Comparison of ENCODE assay signal across 9 cellular contexts in the genomic region with DNA sequence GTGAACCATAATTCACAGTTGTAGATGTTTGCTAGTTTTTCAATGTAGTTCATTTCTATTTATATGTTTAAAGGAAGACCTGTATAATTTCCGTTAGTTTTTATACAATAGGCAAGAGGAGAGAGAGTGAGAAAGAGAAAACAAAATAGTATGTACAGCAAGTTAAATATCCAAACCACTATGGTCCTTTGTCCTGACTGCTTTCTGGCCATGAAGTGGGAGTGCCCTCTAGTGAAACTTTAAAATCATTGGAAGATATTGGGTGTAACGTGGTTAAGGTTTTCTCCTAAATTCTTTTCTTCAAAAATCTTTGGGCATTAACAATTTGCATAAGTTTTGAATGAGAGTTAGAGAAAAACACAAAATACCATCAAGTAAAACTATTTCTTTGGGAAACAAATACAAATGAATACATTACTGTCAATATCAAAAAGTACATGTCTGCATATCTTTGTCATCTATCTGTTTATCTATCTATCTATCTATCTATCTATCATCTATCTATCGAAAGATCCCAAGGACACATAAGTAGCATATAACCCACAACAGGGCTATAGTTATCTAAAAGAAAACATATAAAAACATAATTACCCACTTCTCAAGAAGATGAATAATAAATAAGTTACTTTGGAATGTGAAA.
DNase-seq lines count a peak whose midpoint lies in the region; TF ChIP-seq lines count a peak whose summit lies in the region.
"Had no signal": no experiment of that assay in that cellular context is flagged by ENCODE, and none has a peak within 500 bp of the region (broad histone marks: within the 10 kb centered on the region; RNA-seq: fewer than 3 reads in every experiment).

No MANE protein-coding gene starts in this region.

- 13% methylated on average over 3 of the region's 3 CpGs for WGBS in prostate gland

- no peak overlapping the region for H3K27ac Mint-ChIP-seq in activated naive CD4-positive, alpha-beta T cell treated with anti-CD3 and anti-CD28 coated beads for 36 hours
- H3K27ac Mint-ChIP-seq: activated naive CD8-positive, alpha-beta T cell had no signal

- CTCF ChIA-PET in AG04450 (lab: Charles Lee) (no interaction called here), HEK293 (lab: Yijun Ruan, JAX) (interaction anchor here (0.7 kb wide), 1 partner anchor 211 kb away, joined by 3 read pairs; no protein-coding TSS in a partner anchor)
- CTCF ChIA-PET in activated naive CD4-positive, alpha-beta T cell treated with anti-CD3 and anti-CD28 coated beads for 36 hours (lab: Charles Lee) = no interaction called here

- intact Hi-C loops in prostate gland (cut with DNase I) = no loop called here
- intact Hi-C loops in activated naive CD4-positive, alpha-beta T cell treated with anti-CD3 and anti-CD28 coated beads for 36 hours (cut with micrococcal nuclease) = loop anchor here (1.0 kb wide), 1 partner anchor 549 kb away; no protein-coding TSS in a partner anchor

- H3K27ac ChIP-seq in AG04450 (ENCODE audit: low read depth, low read length) = no peak overlapping the region
- no peak overlapping the region for H3K27ac ChIP-seq in HEK293 (ENCODE audit: extremely low read depth, low read depth, low read length)
- H3K27ac ChIP-seq in prostate gland = no peak overlapping the region

- H3K4me3 ChIP-seq in AG04450 (ENCODE audit: low read depth, low read length) (no peak overlapping the region), HEK293 (ENCODE audit: low read depth, low read length) (no peak overlapping the region), epithelial cell of esophagus (ENCODE audit: low read length) (no peak overlapping the region), prostate gland (no peak overlapping the region)

- H3K9me3 ChIP-seq in AG04450 (ENCODE audit: control insufficient read depth, insufficient read depth, low read length) (peaks cover 7% of the 10 kb centered on the region), HEK293 (ENCODE audit: control insufficient read depth, insufficient read depth, low read depth, low read length) (no peaks in the 10 kb centered on the region), prostate gland (no peaks in the 10 kb centered on the region)

- TF ChIP-seq CTCF in AG04450 (IDR thresholded peaks at IDR 0.05; ENCODE audit: low read depth, low read length) (0 out of 2 replicates have a peak, but pooled peaks have one; percentile 19), HEK293 (tag by site-specific recombination; IDR thresholded peaks at IDR 0.05) (no peak), epithelial cell of esophagus (IDR thresholded peaks at IDR 0.05; ENCODE audit: insufficient read depth, low read depth, low read length, missing control alignments) (peak; percentile 85), prostate gland (IDR thresholded peaks at IDR 0.05) (peak; percentile 18 to 70 (median 40))

- H3K27me3 Mint-ChIP-seq in activated naive CD4-positive, alpha-beta T cell treated with anti-CD3 and anti-CD28 coated beads for 36 hours (ENCODE audit: low read depth) = peaks cover 7% of the 10 kb centered on the region

- no peak overlapping the region for H3K4me3 Mint-ChIP-seq in activated naive CD4-positive, alpha-beta T cell treated with anti-CD3 and anti-CD28 coated beads for 36 hours
- H3K4me3 Mint-ChIP-seq: activated naive CD8-positive, alpha-beta T cell had no signal

- H3K36me3 Mint-ChIP-seq in activated naive CD4-positive, alpha-beta T cell treated with anti-CD3 and anti-CD28 coated beads for 36 hours (ENCODE audit: low read depth) = no peaks in the 10 kb centered on the region
- H3K36me3 Mint-ChIP-seq: activated naive CD8-positive, alpha-beta T cell had no signal

- POLR2A ChIA-PET in AG04450 (lab: Yijun Ruan, JAX) = no interaction called here
- POLR2A ChIA-PET in HEK293 (lab: Yijun Ruan, JAX) = no interaction called here

- no peaks in the 10 kb centered on the region for H3K9me3 Mint-ChIP-seq in activated naive CD4-positive, alpha-beta T cell treated with anti-CD3 and anti-CD28 coated beads for 36 hours

- TF ChIP-seq POLR2A in prostate gland (IDR thresholded peaks at IDR 0.05) = no peak

- no peaks in the 10 kb centered on the region for H3K4me1 Mint-ChIP-seq in activated naive CD4-positive, alpha-beta T cell treated with anti-CD3 and anti-CD28 coated beads for 36 hours (ENCODE audit: low read depth)

- no peaks in the 10 kb centered on the region for H3K27me3 ChIP-seq in AG04450 (ENCODE audit: control insufficient read depth, insufficient read depth, low read length)
- no peaks in the 10 kb centered on the region for H3K27me3 ChIP-seq in prostate gland (replicated peaks; ENCODE audit: insufficient read depth)

- DNase-seq in AG04450 (ENCODE audit: low read depth, low spot score) = no peak
- peak; percentile 38 for DNase-seq in NCI-H748 treated with DMSO at 0.1 percent for 48 hours (lab: John Stamatoyannopoulos, UW)
- DNase-seq in epithelial cell of esophagus (ENCODE audit: low read depth) = peak; percentile 67
- DNase-seq in prostate gland (ENCODE audit: low spot score) = no peak
- no peak for DNase-seq in NCI-H187 treated with DMSO at 0.1 percent for 48 hours (lab: John Stamatoyannopoulos, UW)
- DNase-seq in activated naive CD4-positive, alpha-beta T cell treated with anti-CD3 and anti-CD28 coated beads for 36 hours = no peak
- no peak for DNase-seq in activated gamma-delta T cell (lab: John Stamatoyannopoulos, UW)

- H3K4me1 ChIP-seq in HEK293 (ENCODE audit: control insufficient read depth, insufficient read depth, low read length) (no peaks in the 10 kb centered on the region), prostate gland (replicated peaks) (peaks cover 3% of the 10 kb centered on the region)

- H3K36me3 ChIP-seq in HEK293 (ENCODE audit: control insufficient read depth in 2 of 2, insufficient read depth in 1 of 2, low read length in 2 of 2) (no peaks in the 10 kb centered on the region), prostate gland (no peaks in the 10 kb centered on the region)

TF ChIP-seq in HEK293, 187 proteins besides CTCF, POLR2A, EP300 and RAD21:
- peak; percentile 83 for TF ChIP-seq ZNF654 (tag by site-specific recombination; IDR thresholded peaks at IDR 0.05; ENCODE audit: low read depth)
- peak; percentile 63; the same call in 1 of the 2 replicates for TF ChIP-seq PRDM1 (tag by site-specific recombination; IDR thresholded peaks at IDR 0.05)
- peak; percentile 39; the same call in 1 of the 2 replicates for TF ChIP-seq ZNF366 (tag by site-specific recombination; conservative IDR thresholded peaks at IDR 0.05)
- TF ChIP-seq, protein P1, sequence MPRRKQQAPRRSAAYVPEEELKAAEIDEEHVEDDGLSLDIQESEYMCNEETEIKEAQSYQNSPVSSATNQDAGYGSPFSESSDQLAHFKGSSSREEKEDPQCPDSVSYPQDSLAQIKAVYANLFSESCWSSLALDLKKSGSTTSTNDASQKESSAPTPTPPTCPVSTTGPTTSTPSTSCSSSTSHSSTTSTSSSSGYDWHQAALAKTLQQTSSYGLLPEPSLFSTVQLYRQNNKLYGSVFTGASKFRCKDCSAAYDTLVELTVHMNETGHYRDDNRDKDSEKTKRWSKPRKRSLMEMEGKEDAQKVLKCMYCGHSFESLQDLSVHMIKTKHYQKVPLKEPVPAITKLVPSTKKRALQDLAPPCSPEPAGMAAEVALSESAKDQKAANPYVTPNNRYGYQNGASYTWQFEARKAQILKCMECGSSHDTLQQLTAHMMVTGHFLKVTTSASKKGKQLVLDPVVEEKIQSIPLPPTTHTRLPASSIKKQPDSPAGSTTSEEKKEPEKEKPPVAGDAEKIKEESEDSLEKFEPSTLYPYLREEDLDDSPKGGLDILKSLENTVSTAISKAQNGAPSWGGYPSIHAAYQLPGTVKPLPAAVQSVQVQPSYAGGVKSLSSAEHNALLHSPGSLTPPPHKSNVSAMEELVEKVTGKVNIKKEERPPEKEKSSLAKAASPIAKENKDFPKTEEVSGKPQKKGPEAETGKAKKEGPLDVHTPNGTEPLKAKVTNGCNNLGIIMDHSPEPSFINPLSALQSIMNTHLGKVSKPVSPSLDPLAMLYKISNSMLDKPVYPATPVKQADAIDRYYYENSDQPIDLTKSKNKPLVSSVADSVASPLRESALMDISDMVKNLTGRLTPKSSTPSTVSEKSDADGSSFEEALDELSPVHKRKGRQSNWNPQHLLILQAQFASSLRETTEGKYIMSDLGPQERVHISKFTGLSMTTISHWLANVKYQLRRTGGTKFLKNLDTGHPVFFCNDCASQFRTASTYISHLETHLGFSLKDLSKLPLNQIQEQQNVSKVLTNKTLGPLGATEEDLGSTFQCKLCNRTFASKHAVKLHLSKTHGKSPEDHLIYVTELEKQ (tag by site-specific recombination; IDR thresholded peaks at IDR 0.05; ENCODE audit: borderline replicate concordance) = no peak
- TF ChIP-seq ZSCAN30 (tag by site-specific recombination; IDR thresholded peaks at IDR 0.05) = peak; percentile 71
- peak; percentile 79 for TF ChIP-seq ZNF660 (tag by site-specific recombination; IDR thresholded peaks at IDR 0.05)

Comparison
In these comparisons a context has a peak if more than half of its experiments do, and no peak if none do; other contexts are left out.
1. DNase-seq: peak in NCI-H748 treated with DMSO at 0.1 percent for 48 hours (single experiment) and epithelial cell of esophagus (single experiment); none in AG04450 (single experiment), prostate gland (single experiment), NCI-H187 treated with DMSO at 0.1 percent for 48 hours (single experiment), activated naive CD4-positive, alpha-beta T cell treated with anti-CD3 and anti-CD28 coated beads for 36 hours (single experiment) and activated gamma-delta T cell (single experiment).